Comparison of ENCODE assay signal across 25 cellular contexts in the genomic region with DNA sequence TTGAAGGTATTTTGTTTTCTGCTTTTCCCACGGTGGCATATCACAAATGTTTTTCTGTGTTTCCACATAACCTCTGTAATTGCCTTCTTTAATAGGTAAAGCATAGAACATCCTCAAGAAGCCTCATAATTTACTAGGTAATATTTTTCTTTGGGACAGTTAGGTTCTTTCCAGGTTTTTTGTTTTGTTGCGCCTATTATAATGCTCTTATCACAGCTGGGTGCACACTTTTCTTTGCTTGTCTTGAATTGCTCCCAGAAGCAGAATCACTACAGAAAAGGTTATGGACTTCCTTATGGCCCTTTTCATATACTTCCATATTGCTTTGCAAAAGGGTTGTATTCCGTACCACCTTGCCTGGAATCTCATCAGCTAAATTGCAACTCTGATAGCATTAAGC.
"Had no signal": no experiment of that assay in that cellular context is flagged by ENCODE, and none has a peak within 500 bp of the region (broad histone marks: within the 10 kb centered on the region; RNA-seq: fewer than 3 reads in every experiment).

No MANE protein-coding gene starts in this region.

- H3K36me3 ChIP-seq: colonic mucosa, esophagus squamous epithelium, gastrocnemius medialis, heart right ventricle, lower lobe of right lung had no signal

- H3K27me3 ChIP-seq: colonic mucosa, esophagus squamous epithelium, gastrocnemius medialis, heart right ventricle had no signal

- H3K9me3 ChIP-seq: colonic mucosa, esophagus squamous epithelium, gastrocnemius medialis, heart right ventricle, lower lobe of right lung, mucosa of descending colon had no signal

- H3K27ac ChIP-seq: colonic mucosa, epithelial cell of prostate, esophagus squamous epithelium, gastrocnemius medialis, heart right ventricle, lower lobe of right lung had no signal

- DNase-seq: colonic mucosa; cortex of kidney; effector CD8-positive, alpha-beta T cell; effector memory CD8-positive, alpha-beta T cell; endodermal cell; erythroblast; esophagus squamous epithelium; foreskin fibroblast; foreskin melanocyte; gastrocnemius medialis; heart right ventricle; hippocampal formation; immature natural killer cell; islet precursor cell; kidney; kidney glomerular epithelial cell; left colon; left ventricle myocardium superior; lower lobe of right lung; mesenchymal stem cell; mucosa of descending colon; naive B cell had no signal

- H3K4me3 ChIP-seq: colonic mucosa, esophagus squamous epithelium, gastrocnemius medialis, heart right ventricle, lower lobe of right lung, mucosa of descending colon had no signal

- ATAC-seq: effector memory CD8-positive, alpha-beta T cell; esophagus mucosa; gastrocnemius medialis; heart right ventricle; left colon; left lobe of liver; left ventricle myocardium superior; lower lobe of right lung; mucosa of descending colon had no signal

- H3K4me1 ChIP-seq: colonic mucosa, esophagus squamous epithelium, heart right ventricle, lower lobe of right lung had no signal
